ENCODE assay signal across 8 cellular contexts in genomic region chr17:1399366-1399678, GRCh38. TPM values are rescaled to one million over a fixed set of nuclear protein-coding genes. Genes with fewer than 3 reads are reported as not detected.
DNase-seq lines count a peak whose midpoint lies in the region; ATAC-seq and TF ChIP-seq lines count a peak whose summit lies in the region.

No MANE protein-coding gene starts in this region.

- H4K8ac ChIP-seq in IMR-90 (ENCODE audit: low read depth in 2 of 2, low read length in 2 of 2): peak overlapping the region; percentile 95 to 99

- in situ Hi-C loops in IMR-90 (cut with MboI; ENCODE audit: low sequenced_read_pairs): no loop called here

- H3K9me1 ChIP-seq in IMR-90 (ENCODE audit: insufficient read depth, low read length): no peaks in the 10 kb centered on the region

- TF ChIP-seq POLR2A in IMR-90 (IDR thresholded peaks at IDR 0.05; ENCODE audit: low read depth, low read length): no peak; the same call in 1 of the 2 replicates

- H3K18ac ChIP-seq in IMR-90 (ENCODE audit: low read depth, low read length): peak overlapping the region; percentile 83

- BruUV-seq in IMR-90 (replicated peaks; lab: Mats Ljungman, UMichigan): no TSS peak

- intact Hi-C loops in activated CD4-positive, alpha-beta T cell treated with anti-CD3 and anti-CD28 coated beads for 36 hours (cut with DNase I, micrococcal nuclease): loop anchor here (1.0 to 5.0 kb wide), 6 partner anchors 19 to 117 kb away; partner anchors contain the start of gene INPP5K (in 1 of the 2)
- intact Hi-C loops in IMR-90 (cut with micrococcal nuclease): loop anchor here (2.0 to 5.0 kb wide), 3 partner anchors 35 to 58 kb away; partner anchors contain the start of gene CRK
- intact Hi-C loops in ascending aorta (cut with DNase I): loop anchor here (2.0 kb wide), 1 partner anchor 33 kb away; no protein-coding TSS in a partner anchor

- peak overlapping the region; percentile 98 for H2AFZ ChIP-seq in IMR-90 (replicated peaks; ENCODE audit: low read length, poor library complexity)

- H3K27ac ChIP-seq in IMR-90 (ENCODE audit: insufficient read depth, low read length) (peak overlapping the region; percentile 98), ascending aorta (peak overlapping the region; percentile 88 to 92)

- peaks cover 40% of the 10 kb centered on the region for H3K36me3 Mint-ChIP-seq in activated CD4-positive, alpha-beta T cell treated with anti-CD3 and anti-CD28 coated beads for 36 hours (ENCODE audit: low read depth)

- POLR2A ChIA-PET in activated CD4-positive, alpha-beta T cell treated with anti-CD3 and anti-CD28 coated beads for 36 hours (lab: Charles Lee): interaction anchor here (0.5 to 1.4 kb wide), 4 partner anchors 11 to 187 kb away, joined by 3 to 7 read pairs (median 5); no protein-coding TSS in a partner anchor
- POLR2A ChIA-PET in IMR-90 (lab: Charles Lee; ENCODE audit: unreplicated experiment): interaction anchor here (1.7 kb wide), 1 partner anchor 9 kb away, joined by 3 read pairs; no protein-coding TSS in a partner anchor

- H2AK9ac ChIP-seq in IMR-90 (replicated peaks; ENCODE audit: low read depth, low read length, poor library complexity): peak overlapping the region; percentile 100

- no peak overlapping the region for H2BK20ac ChIP-seq in IMR-90 (ENCODE audit: low read depth, low read length)

- CTCF ChIA-PET in activated CD4-positive, alpha-beta T cell treated with anti-CD3 and anti-CD28 coated beads for 36 hours (lab: Charles Lee): interaction anchor here (1.8 kb wide), 1 partner anchor 34 kb away, joined by 9 read pairs; no protein-coding TSS in a partner anchor
- CTCF ChIA-PET in IMR-90 (lab: Yijun Ruan, JAX): interaction anchor here (0.9 kb wide), 1 partner anchor 8 kb away, joined by 3 read pairs; no protein-coding TSS in a partner anchor

- H3K9me3 ChIP-seq in IMR-90 (ENCODE audit: control insufficient read depth, insufficient read depth, low read length) (no peaks in the 10 kb centered on the region), ascending aorta (no peaks in the 10 kb centered on the region), iPS-18c (ENCODE audit: control insufficient read depth, insufficient read depth, low read length) (peaks cover 3% of the 10 kb centered on the region)

- ATAC-seq in activated CD4-positive, alpha-beta T cell treated with anti-CD3 and anti-CD28 coated beads for 36 hours: peak; percentile 22
- ATAC-seq in IMR-90 (ENCODE audit: low read depth): peak; percentile 28

- peak overlapping the region; percentile 93 for H4K91ac ChIP-seq in IMR-90 (ENCODE audit: insufficient read depth, low read depth, low read length)

- peak overlapping the region; percentile 99 for H3K56ac ChIP-seq in IMR-90 (ENCODE audit: extremely low read depth, insufficient read depth, low read length)

- H3K4me2 ChIP-seq in IMR-90 (ENCODE audit: low read depth, low read length): peak overlapping the region; percentile 100

- H3K4me1 ChIP-seq in IMR-90 (ENCODE audit: control insufficient read depth, insufficient read depth, low read length): no peaks in the 10 kb centered on the region; the same call in none of the 2 replicates
- H3K4me1 ChIP-seq in ascending aorta: peaks cover 0 to 26% of the 10 kb centered on the region in 2 donors

- TF ChIP-seq CTCF in IMR-90 (conservative IDR thresholded peaks at IDR 0.05; ENCODE audit: low read depth, low read length) (no peak), ascending aorta (IDR thresholded peaks at IDR 0.05) (no peak)

- WGBS in IMR-90 (ENCODE audit: extremely low coverage in 2 of 2, insufficient read length in 1 of 2), 2 experiments: 0% methylated on average over 12 of the region's 21 CpGs; no CpG with 5 or more reads in 1 of the 2 experiments

- H3K4ac ChIP-seq in IMR-90 (ENCODE audit: low read depth, low read length): peak overlapping the region; percentile 99

- peak overlapping the region; percentile 100 for H3K4me3 Mint-ChIP-seq in activated CD4-positive, alpha-beta T cell treated with anti-CD3 and anti-CD28 coated beads for 36 hours

- peaks cover 4% of the 10 kb centered on the region for H3K36me3 ChIP-seq in IMR-90 (ENCODE audit: control insufficient read depth, insufficient read depth, low read length)
- peaks cover 0 to 5% of the 10 kb centered on the region in 2 donors for H3K36me3 ChIP-seq in ascending aorta

- H2BK15ac ChIP-seq in IMR-90 (ENCODE audit: low read depth, low read length): peak overlapping the region; percentile 17; the same call in 1 of the 3 replicates

- peak overlapping the region; percentile 95 for H3K9ac ChIP-seq in IMR-90 (ENCODE audit: low read depth, low read length)

- no peaks in the 10 kb centered on the region for H3K27me3 ChIP-seq in IMR-90 (ENCODE audit: control insufficient read depth, insufficient read depth, low read length)
- no peaks in the 10 kb centered on the region for H3K27me3 ChIP-seq in ascending aorta

- peaks cover 57% of the 10 kb centered on the region for H4K20me1 ChIP-seq in IMR-90 (ENCODE audit: insufficient read depth, low read length)

- H2BK120ac ChIP-seq in IMR-90 (ENCODE audit: low read depth, low read length): peak overlapping the region; percentile 82

- no peak for DNase-seq in activated CD4-positive, alpha-beta T cell treated with anti-CD3 and anti-CD28 coated beads for 36 hours
- no peak for DNase-seq in activated CD4-positive, alpha-beta T cell treated with anti-CD3 and anti-CD28 coated beads for 4 hours
- DNase-seq in IMR-90: no peak
- DNase-seq in ascending aorta (ENCODE audit: low spot score in 2 of 2): no peak
- DNase-seq in stimulated activated CD8-positive, alpha-beta memory T cell treated with anti-CD3 and anti-CD28 coated beads, Interleukin-15, amount 100 ng/mL, for 1 hour (ENCODE audit: low read depth): peak; percentile 27
- DNase-seq in cerebellar cortex (ENCODE audit: low spot score): no peak
- no peak for DNase-seq in SIG-M5 treated with dmso at 0.1 percent for 504 hours (lab: John Stamatoyannopoulos, UW; ENCODE audit: unreplicated experiment)

- H3K4me1 Mint-ChIP-seq in activated CD4-positive, alpha-beta T cell treated with anti-CD3 and anti-CD28 coated beads for 36 hours: peaks cover 32% of the 10 kb centered on the region

- H4K5ac ChIP-seq in IMR-90 (ENCODE audit: low read depth, low read length): peak overlapping the region; percentile 83

- H2BK5ac ChIP-seq in IMR-90 (ENCODE audit: low read depth, low read length, poor library complexity, severe bottlenecking): peak overlapping the region; percentile 98

- no peaks in the 10 kb centered on the region for H3K9me3 Mint-ChIP-seq in activated CD4-positive, alpha-beta T cell treated with anti-CD3 and anti-CD28 coated beads for 36 hours (ENCODE audit: low read depth)

- peak overlapping the region; percentile 100 for H2AK5ac ChIP-seq in IMR-90 (ENCODE audit: low read depth, low read length)

- H3K27ac Mint-ChIP-seq in activated CD4-positive, alpha-beta T cell treated with anti-CD3 and anti-CD28 coated beads for 36 hours: peak overlapping the region; percentile 100

- no peak for TF ChIP-seq RAD21 in IMR-90 (IDR thresholded peaks at IDR 0.05; ENCODE audit: low read length)

- H3K79me1 ChIP-seq in IMR-90 (ENCODE audit: low read depth in 1 of 2, low read length in 2 of 2): peaks cover 0 to 15% of the 10 kb centered on the region in 2 experiments; a peak in 1 of 4 replicates

- peak overlapping the region; percentile 100 for H3K23ac ChIP-seq in IMR-90 (ENCODE audit: low read depth, low read length)

- H3K14ac ChIP-seq in IMR-90 (replicated peaks; ENCODE audit: low read depth, low read length): peak overlapping the region; percentile 100

- peak overlapping the region; percentile 79 for H3K4me3 ChIP-seq in IMR-90 (ENCODE audit: insufficient read depth, low read depth, low read length)
- peak overlapping the region; percentile 72 to 85 for H3K4me3 ChIP-seq in ascending aorta
- H3K4me3 ChIP-seq in iPS-18c (ENCODE audit: insufficient read depth, low read depth, low read length): peak overlapping the region; percentile 93

- no peaks in the 10 kb centered on the region for H3K27me3 Mint-ChIP-seq in activated CD4-positive, alpha-beta T cell treated with anti-CD3 and anti-CD28 coated beads for 36 hours

- dilution Hi-C loops in IMR-90 (cut with HindIII; ENCODE audit: low sequenced_read_pairs, unreplicated experiment): no loop called here

TF ChIP-seq in IMR-90, 13 proteins besides CTCF, POLR2A, EP300 and RAD21 (continues in another document):
- TF ChIP-seq RCOR1 (IDR thresholded peaks at IDR 0.05; ENCODE audit: insufficient replicate concordance, low read length) (no peak), USF2 (IDR thresholded peaks at IDR 0.05; ENCODE audit: low read depth, low read length) (no peak), FOS (IDR thresholded peaks at IDR 0.05; ENCODE audit: low read depth, low read length) (no peak), CHD1 (IDR thresholded peaks at IDR 0.05; ENCODE audit: low read depth, low read length) (no peak), MAFK (IDR thresholded peaks at IDR 0.05; ENCODE audit: low read depth, low read length) (no peak), NFE2L2 (IDR thresholded peaks at IDR 0.05; ENCODE audit: low read depth, low read length) (no peak), BHLHE40 (IDR thresholded peaks at IDR 0.05; ENCODE audit: low read depth, low read length) (no peak), CEBPB (IDR thresholded peaks at IDR 0.05; ENCODE audit: low read depth, low read length) (no peak), MAZ (IDR thresholded peaks at IDR 0.05; ENCODE audit: borderline replicate concordance, low read depth, low read length) (peak; percentile 35; the same call in 1 of the 2 replicates)

RNA-seq across cellular contexts. Expression of gene YWHAE, which starts 0.7 kb away (rescaled TPM):
- total RNA-seq in activated CD4-positive, alpha-beta T cell treated with anti-CD3 and anti-CD28 coated beads for 36 hours: 100 to 1,000 TPM; 520 to 553 TPM
- total RNA-seq in IMR-90 (2012; rRNA removed) (358 and 964 TPM in 2 replicates), ascending aorta (261 TPM)
- 774 and 817 TPM in 2 replicates for polyA plus RNA-seq in IMR-90 (2012; rRNA removed)
- polyA plus RNA-seq in IMR-90 (2012; cell fraction: cytosol; rRNA removed): 140 and 369 TPM in 2 replicates
- 42.1 and 246 TPM in 2 replicates for polyA plus RNA-seq in IMR-90 (2012; cell fraction: nucleus; rRNA removed; ENCODE audit: low replicate concordance)

RNA-seq across cellular contexts. Expression of gene CRK, which starts 56.7 kb away (rescaled TPM):
- total RNA-seq in activated CD4-positive, alpha-beta T cell treated with anti-CD3 and anti-CD28 coated beads for 36 hours: 10 to 100 TPM; 10.1 to 11.6 TPM
- total RNA-seq in IMR-90 (2012; rRNA removed) (100 and 123 TPM in 2 replicates), ascending aorta (83.4 TPM)
- polyA plus RNA-seq in IMR-90 (2012; rRNA removed): 48.5 and 57.6 TPM in 2 replicates
- 21.4 and 31.0 TPM in 2 replicates for polyA plus RNA-seq in IMR-90 (2012; cell fraction: cytosol; rRNA removed)
- polyA plus RNA-seq in IMR-90 (2012; cell fraction: nucleus; rRNA removed; ENCODE audit: low replicate concordance): 8.5 and 27.3 TPM in 2 replicates
